Comparison of ENCODE assay signal across 2 cellular contexts in genomic region chr7:122148081-122148480, GRCh38.
A peak's percentile ranks its signal among the peaks of the same experiment; 100 is the strongest.
TF ChIP-seq lines count a peak whose summit lies in the region.

No MANE protein-coding gene starts in this region.

TF ChIP-seq in GM23338, 12 proteins besides CTCF, POLR2A, EP300 and RAD21:
- TF ChIP-seq ETS1 (IDR thresholded peaks at IDR 0.05) (no peak), POLR2AphosphoS5 (IDR thresholded peaks at IDR 0.05; ENCODE audit: low read depth) (peak; percentile 27; the same call in 1 of the 2 replicates)

TF ChIP-seq in H1, 55 proteins besides CTCF, POLR2A, EP300 and RAD21:
- TF ChIP-seq BCL11A (IDR thresholded peaks at IDR 0.05; ENCODE audit: low read depth in 2 of 2, low read length in 2 of 2): no peak
